In genomic region chr20:60206259-60206658, GRCh38 we compare ENCODE assay signal across 8 cellular contexts.
DNase-seq lines count a peak whose midpoint lies in the region; ATAC-seq and TF ChIP-seq lines count a peak whose summit lies in the region.

No MANE protein-coding gene starts in this region.

- POLR2A ChIA-PET in AG04450 (lab: Yijun Ruan, JAX), result no interaction called here

- ATAC-seq in GM18519 (IDR thresholded peaks at IDR 0.05; ENCODE audit: low FRiP score, unreplicated experiment), result peak; percentile 50
- no peak for ATAC-seq in HG03175 (IDR thresholded peaks at IDR 0.05; ENCODE audit: unreplicated experiment)
- ATAC-seq in HG02870 (IDR thresholded peaks at IDR 0.05; ENCODE audit: unreplicated experiment), result no peak

- CTCF ChIA-PET in AG04450 (lab: Charles Lee), result interaction anchor here (0.7 to 1.5 kb wide), 11 partner anchors 9 to 1021 kb away, joined by 3 to 15 read pairs (median 3); no protein-coding TSS in a partner anchor

- H3K4me1 ChIP-seq in NT2/D1 (ENCODE audit: insufficient read depth, insufficient read length) (peaks cover 8% of the 10 kb centered on the region), fibroblast of lung (ENCODE audit: control insufficient read depth, extremely low read depth, insufficient read depth, low read length) (no peaks in the 10 kb centered on the region)

- H3K27ac ChIP-seq in AG04450 (ENCODE audit: low read depth, low read length) (no peak overlapping the region), fibroblast of lung (ENCODE audit: insufficient read depth, low read length) (no peak overlapping the region)

- peak; percentile 65 for TF ChIP-seq CTCF in AG04450 (IDR thresholded peaks at IDR 0.05; ENCODE audit: low read depth, low read length)
- peak; percentile 42 to 71 for TF ChIP-seq CTCF in fibroblast of lung (conservative IDR thresholded peaks at IDR 0.05 in 1 of 2, IDR thresholded peaks at IDR 0.05 in 1 of 2; ENCODE audit: low read depth in 1 of 2, low read length in 2 of 2)

- H3K36me3 ChIP-seq in NT2/D1 (ENCODE audit: insufficient read depth, insufficient read length, low read length), result no peaks in the 10 kb centered on the region
- H3K36me3 ChIP-seq in fibroblast of lung (ENCODE audit: control insufficient read depth, insufficient read depth, low read length), result no peaks in the 10 kb centered on the region

- no peaks in the 10 kb centered on the region for H3K9me3 ChIP-seq in AG04450 (ENCODE audit: control insufficient read depth, insufficient read depth, low read length)
- 0 out of 2 replicates have a peak, but pooled peaks cover 9% of the 10 kb centered on the region for H3K9me3 ChIP-seq in NT2/D1 (ENCODE audit: insufficient read depth, low read length)
- H3K9me3 ChIP-seq in fibroblast of lung (ENCODE audit: control insufficient read depth, insufficient read depth, low read depth, low read length), result no peaks in the 10 kb centered on the region

- H3K79me2 ChIP-seq in fibroblast of lung (ENCODE audit: control insufficient read depth, insufficient read depth, low read length), result no peaks in the 10 kb centered on the region

- H3K4me2 ChIP-seq in fibroblast of lung (ENCODE audit: extremely low read depth, insufficient read depth, low read length), result no peak overlapping the region

- H3K27me3 ChIP-seq in AG04450 (ENCODE audit: control insufficient read depth, insufficient read depth, low read length) (peaks cover 5% of the 10 kb centered on the region), NT2/D1 (ENCODE audit: insufficient read depth, insufficient read length) (peaks cover 5% of the 10 kb centered on the region), fibroblast of lung (ENCODE audit: control insufficient read depth, insufficient read depth, low read length) (no peaks in the 10 kb centered on the region)

- H3K4me3 ChIP-seq in AG04450 (ENCODE audit: low read depth, low read length) (no peak overlapping the region), NT2/D1 (ENCODE audit: insufficient read length, low read depth) (no peak overlapping the region), fibroblast of lung (replicated peaks in 1 of 4; ENCODE audit: control extremely low read depth in 1 of 4, insufficient read depth in 1 of 4, low read depth in 3 of 4, low read length in 4 of 4) (no peak overlapping the region)

- peak; percentile 8 for DNase-seq in AG04450 (ENCODE audit: low read depth, low spot score)
- DNase-seq in NT2/D1 (ENCODE audit: low read depth, low spot score), result peak; percentile 66
- DNase-seq in fibroblast of lung (ENCODE audit: low read depth in 2 of 2), result peak; percentile 35 to 52
- DNase-seq in activated CD8-positive, alpha-beta memory T cell treated with anti-CD3 and anti-CD28 coated beads, Interleukin-2, amount 50 U/mL, for 48 hours, result no peak
- DNase-seq in activated CD8-positive, alpha-beta memory T cell treated with anti-CD3 and anti-CD28 coated beads for 24 hours, result no peak

- H2AFZ ChIP-seq in fibroblast of lung (ENCODE audit: low read length), result no peak overlapping the region

- H3K9ac ChIP-seq in NT2/D1 (ENCODE audit: insufficient read length, low read depth) (no peak overlapping the region), fibroblast of lung (ENCODE audit: insufficient read depth, low read length) (no peak overlapping the region)

- no peaks in the 10 kb centered on the region for H4K20me1 ChIP-seq in fibroblast of lung (ENCODE audit: control insufficient read depth, extremely low read depth, insufficient read depth, low read length)

Comparison
In these comparisons a context has a peak if more than half of its experiments do, and no peak if none do; other contexts are left out.
1. DNase-seq: peak in AG04450 (single experiment), NT2/D1 (single experiment) and fibroblast of lung (2 of 2); none in activated CD8-positive, alpha-beta memory T cell treated with anti-CD3 and anti-CD28 coated beads, Interleukin-2, amount 50 U/mL, for 48 hours (single experiment) and activated CD8-positive, alpha-beta memory T cell treated with anti-CD3 and anti-CD28 coated beads for 24 hours (single experiment).